Comparison of ENCODE assay signal across 1 cellular context in the genomic region with DNA sequence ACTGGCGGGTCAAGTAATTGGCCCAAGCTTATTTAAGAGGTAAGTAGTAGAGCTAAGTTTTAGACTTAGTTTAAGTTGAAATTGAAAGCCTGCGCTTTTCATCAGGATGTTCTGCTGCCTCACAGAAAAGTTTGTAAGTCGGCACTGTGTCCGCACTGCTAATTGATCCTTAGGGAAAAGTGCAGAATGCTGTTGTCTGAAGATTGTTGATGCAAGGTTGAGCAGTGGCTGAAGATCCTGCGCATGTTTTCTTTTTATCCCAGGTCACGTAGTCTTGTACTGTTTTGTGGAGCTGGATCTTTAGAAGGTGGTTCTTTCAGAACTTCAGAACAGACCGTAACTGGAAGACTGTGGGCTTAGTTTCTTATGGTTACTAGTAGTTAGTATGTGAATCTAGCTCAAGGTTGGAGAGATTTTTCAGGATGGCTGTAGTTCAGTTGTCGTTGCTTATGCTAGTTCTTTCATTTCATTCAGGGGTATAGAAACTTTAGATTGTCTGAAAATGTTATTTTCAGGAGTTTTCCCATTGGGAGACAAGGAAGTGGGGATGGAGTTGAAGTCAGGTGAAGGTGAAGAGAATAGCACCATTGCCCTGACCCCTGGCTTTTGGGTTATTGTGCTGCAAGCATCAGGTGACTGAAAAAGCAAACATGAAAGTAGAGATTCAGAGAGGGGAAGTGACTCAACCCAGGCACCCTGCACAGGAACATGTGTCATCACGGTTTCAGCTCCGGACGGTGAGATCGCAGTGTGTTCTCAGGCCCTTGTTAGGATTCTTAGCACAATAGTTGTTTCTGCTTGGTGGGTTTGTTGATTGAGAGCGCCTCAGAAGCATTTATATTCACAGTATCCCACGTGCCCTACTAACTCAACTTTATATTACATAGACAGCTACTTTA.
TF ChIP-seq lines count a peak whose summit lies in the region.

No MANE protein-coding gene starts in this region.

TF ChIP-seq in HEK293, 187 proteins besides CTCF, POLR2A, EP300 and RAD21 (continued from another document):
- TF ChIP-seq ZNF639 (tag by site-specific recombination; IDR thresholded peaks at IDR 0.05): 0 out of 2 replicates have a peak, but pooled peaks have one; percentile 42
- 0 out of 2 replicates have a peak, but pooled peaks have one; percentile 24 for TF ChIP-seq ZNF2 (tag by site-specific recombination; IDR thresholded peaks at IDR 0.05)
- TF ChIP-seq ZEB2 (tag by site-specific recombination; IDR thresholded peaks at IDR 0.05): peak; percentile 51; the same call in 1 of the 2 replicates
- no peak for TF ChIP-seq ZNF792 (tag by site-specific recombination; IDR thresholded peaks at IDR 0.05)
- no peak for TF ChIP-seq ZFP3 (tag by site-specific recombination; IDR thresholded peaks at IDR 0.05; ENCODE audit: low read depth)
- TF ChIP-seq ZXDB (tag by site-specific recombination; IDR thresholded peaks at IDR 0.05): peak; percentile 55
- TF ChIP-seq ZBTB17 (tag by site-specific recombination; IDR thresholded peaks at IDR 0.05): peak; percentile 97
- TF ChIP-seq ZNF184 (tag by site-specific recombination; IDR thresholded peaks at IDR 0.05): 0 out of 2 replicates have a peak, but pooled peaks have one; percentile 43
- TF ChIP-seq ZNF404 (tag by site-specific recombination; IDR thresholded peaks at IDR 0.05): no peak
- peak; percentile 47 for TF ChIP-seq ZIC2 (tag by site-specific recombination; IDR thresholded peaks at IDR 0.05)
- TF ChIP-seq ZNF394 (tag by site-specific recombination; IDR thresholded peaks at IDR 0.05; ENCODE audit: borderline replicate concordance): no peak
- TF ChIP-seq, protein P1, sequence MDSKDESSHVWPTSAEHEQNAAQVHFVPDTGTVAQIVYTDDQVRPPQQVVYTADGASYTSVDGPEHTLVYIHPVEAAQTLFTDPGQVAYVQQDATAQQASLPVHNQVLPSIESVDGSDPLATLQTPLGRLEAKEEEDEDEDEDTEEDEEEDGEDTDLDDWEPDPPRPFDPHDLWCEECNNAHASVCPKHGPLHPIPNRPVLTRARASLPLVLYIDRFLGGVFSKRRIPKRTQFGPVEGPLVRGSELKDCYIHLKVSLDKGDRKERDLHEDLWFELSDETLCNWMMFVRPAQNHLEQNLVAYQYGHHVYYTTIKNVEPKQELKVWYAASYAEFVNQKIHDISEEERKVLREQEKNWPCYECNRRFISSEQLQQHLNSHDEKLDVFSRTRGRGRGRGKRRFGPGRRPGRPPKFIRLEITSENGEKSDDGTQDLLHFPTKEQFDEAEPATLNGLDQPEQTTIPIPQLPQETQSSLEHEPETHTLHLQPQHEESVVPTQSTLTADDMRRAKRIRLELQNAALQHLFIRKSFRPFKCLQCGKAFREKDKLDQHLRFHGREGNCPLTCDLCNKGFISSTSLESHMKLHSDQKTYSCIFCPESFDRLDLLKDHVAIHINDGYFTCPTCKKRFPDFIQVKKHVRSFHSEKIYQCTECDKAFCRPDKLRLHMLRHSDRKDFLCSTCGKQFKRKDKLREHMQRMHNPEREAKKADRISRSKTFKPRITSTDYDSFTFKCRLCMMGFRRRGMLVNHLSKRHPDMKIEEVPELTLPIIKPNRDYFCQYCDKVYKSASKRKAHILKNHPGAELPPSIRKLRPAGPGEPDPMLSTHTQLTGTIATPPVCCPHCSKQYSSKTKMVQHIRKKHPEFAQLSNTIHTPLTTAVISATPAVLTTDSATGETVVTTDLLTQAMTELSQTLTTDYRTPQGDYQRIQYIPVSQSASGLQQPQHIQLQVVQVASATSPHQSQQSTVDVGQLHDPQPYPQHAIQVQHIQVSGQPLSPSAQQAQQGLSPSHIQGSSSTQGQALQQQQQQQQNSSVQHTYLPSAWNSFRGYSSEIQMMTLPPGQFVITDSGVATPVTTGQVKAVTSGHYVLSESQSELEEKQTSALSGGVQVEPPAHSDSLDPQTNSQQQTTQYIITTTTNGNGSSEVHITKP (tag by site-specific recombination; IDR thresholded peaks at IDR 0.05): 0 out of 2 replicates have a peak, but pooled peaks have one; percentile 38
- TF ChIP-seq MEIS1 (CRISPR knock-in tag; IDR thresholded peaks at IDR 0.05; ENCODE audit: borderline replicate concordance): no peak
- TF ChIP-seq ZFP41 (tag by site-specific recombination; IDR thresholded peaks at IDR 0.05; ENCODE audit: borderline replicate concordance): no peak
- TF ChIP-seq ZNF10 (tag by site-specific recombination; IDR thresholded peaks at IDR 0.05): peak; percentile 94
- no peak; the same call in 1 of the 2 replicates for TF ChIP-seq BCL11A (tag by site-specific recombination; IDR thresholded peaks at IDR 0.05; ENCODE audit: low read depth)
- TF ChIP-seq ZBTB20 (tag by site-specific recombination; IDR thresholded peaks at IDR 0.05): peak; percentile 71
- no peak for TF ChIP-seq ZNF423 (tag by site-specific recombination; IDR thresholded peaks at IDR 0.05)
- no peak for TF ChIP-seq ZNF398 (tag by site-specific recombination; IDR thresholded peaks at IDR 0.05)
- peak; percentile 75 for TF ChIP-seq ZNF660 (tag by site-specific recombination; IDR thresholded peaks at IDR 0.05)
- peak; percentile 96 for TF ChIP-seq SCRT2 (tag by site-specific recombination; IDR thresholded peaks at IDR 0.05)
- TF ChIP-seq ZNF600 (tag by site-specific recombination; IDR thresholded peaks at IDR 0.05): peak; percentile 85
- TF ChIP-seq ZBTB48 (tag by site-specific recombination; IDR thresholded peaks at IDR 0.05): peak; percentile 90
- 0 out of 2 replicates have a peak, but pooled peaks have one; percentile 47 for TF ChIP-seq ZNF692 (tag by site-specific recombination; IDR thresholded peaks at IDR 0.05)
- TF ChIP-seq, protein P2, sequence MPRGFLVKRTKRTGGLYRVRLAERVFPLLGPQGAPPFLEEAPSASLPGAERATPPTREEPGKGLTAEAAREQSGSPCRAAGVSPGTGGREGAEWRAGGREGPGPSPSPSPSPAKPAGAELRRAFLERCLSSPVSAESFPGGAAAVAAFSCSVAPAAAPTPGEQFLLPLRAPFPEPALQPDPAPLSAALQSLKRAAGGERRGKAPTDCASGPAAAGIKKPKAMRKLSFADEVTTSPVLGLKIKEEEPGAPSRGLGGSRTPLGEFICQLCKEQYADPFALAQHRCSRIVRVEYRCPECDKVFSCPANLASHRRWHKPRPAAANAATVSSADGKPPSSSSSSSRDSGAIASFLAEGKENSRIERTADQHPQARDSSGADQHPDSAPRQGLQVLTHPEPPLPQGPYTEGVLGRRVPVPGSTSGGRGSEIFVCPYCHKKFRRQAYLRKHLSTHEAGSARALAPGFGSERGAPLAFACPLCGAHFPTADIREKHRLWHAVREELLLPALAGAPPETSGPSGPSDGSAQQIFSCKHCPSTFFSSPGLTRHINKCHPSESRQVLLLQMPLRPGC (tag by site-specific recombination; IDR thresholded peaks at IDR 0.05): peak; percentile 52; the same call in 1 of the 2 replicates
- TF ChIP-seq ZNF391 (tag by site-specific recombination; IDR thresholded peaks at IDR 0.05; ENCODE audit: borderline replicate concordance, low read depth): no peak
- TF ChIP-seq ZNF366 (tag by site-specific recombination; conservative IDR thresholded peaks at IDR 0.05): peak; percentile 83
- TF ChIP-seq ZFP69B (tag by site-specific recombination; IDR thresholded peaks at IDR 0.05): 0 out of 2 replicates have a peak, but pooled peaks have one; percentile 14
- TF ChIP-seq SP7 (tag by site-specific recombination; IDR thresholded peaks at IDR 0.05): peak; percentile 72; the same call in 1 of the 2 replicates
